Comparison of ENCODE assay signal across 8 cellular contexts in genomic region chr7:75485979-75486643, GRCh38. TPM values are rescaled to one million over a fixed set of nuclear protein-coding genes. Genes with fewer than 3 reads are reported as not detected.
DNase-seq lines count a peak whose midpoint lies in the region; ATAC-seq and TF ChIP-seq lines count a peak whose summit lies in the region.
"Not testable (repeated sequence)": the region's sequence is repeated elsewhere in the genome, so short reads cannot be mapped to it uniquely, and the experiment has no call there.

Gene POM121C, minus strand, starts transcription at chr7:75486299. Its CDS starts 44,803 bp downstream, at chr7:75441496.

- H3K27ac ChIP-seq in endodermal cell (ENCODE audit: low read depth, low read length) = peak within 1 kb of the TSS; percentile 63

- H3K27ac Mint-ChIP-seq in Caco-2 (ENCODE audit: unreplicated experiment) = peak within 1 kb of the TSS; percentile 86
- H3K27ac Mint-ChIP-seq in activated CD8-positive, alpha-beta memory T cell treated with anti-CD3 and anti-CD28 coated beads, Interleukin-2, amount 10 ng/mL, durations not matched to agents 7 days and 5 days = peak within 1 kb of the TSS; percentile 85
- peak within 1 kb of the TSS; percentile 91 for H3K27ac Mint-ChIP-seq in endodermal cell
- H3K27ac Mint-ChIP-seq in mesothelial cell of epicardium = peak within 1 kb of the TSS; percentile 86

- H3K9ac ChIP-seq in NT2/D1 (ENCODE audit: insufficient read length, low read depth) = peak within 1 kb of the TSS; percentile 64
- H3K9ac ChIP-seq in endodermal cell (ENCODE audit: extremely low read depth, low read length, poor library complexity, severe bottlenecking) = peak within 1 kb of the TSS; percentile 55

- intact Hi-C loops in Caco-2 (cut with micrococcal nuclease; ENCODE audit: unreplicated experiment) = loop anchor here (1.0 kb wide), 1 partner anchor 42 kb away; no protein-coding TSS in a partner anchor

- not testable (repeated sequence) for BruUV-seq in Caco-2 (replicated peaks; lab: Mats Ljungman, UMichigan)

- not testable (repeated sequence) for H3K36me3 ChIP-seq in Caco-2 (ENCODE audit: control insufficient read depth, insufficient read depth, low read length); NT2/D1 (ENCODE audit: insufficient read depth, insufficient read length, low read length); endodermal cell (ENCODE audit: control insufficient read depth, insufficient read depth, low read length)

- H3K4me1 Mint-ChIP-seq in Caco-2 (ENCODE audit: low read depth, unreplicated experiment); endodermal cell; mesothelial cell of epicardium: not testable (repeated sequence)
- H3K4me1 Mint-ChIP-seq in activated CD8-positive, alpha-beta memory T cell treated with anti-CD3 and anti-CD28 coated beads, Interleukin-2, amount 10 ng/mL, durations not matched to agents 7 days and 5 days = peaks cover 11% of the 10 kb centered on the region

- DNase-seq in Caco-2 = peak; percentile 92 to 94
- peak in 74 of 76 experiments; percentile 23 to 92 (median 84) for DNase-seq in HUDEP-2 (lab: John Stamatoyannopoulos, UW; ENCODE audit: unreplicated experiment in 76 of 76)
- peak; percentile 92 for DNase-seq in NT2/D1 (ENCODE audit: low read depth, low spot score)
- DNase-seq in activated CD8-positive, alpha-beta memory T cell treated with anti-CD3 and anti-CD28 coated beads, Interleukin-2, amount 10 ng/mL, durations not matched to agents 7 days and 5 days = peak; percentile 94
- peak; percentile 97 for DNase-seq in endodermal cell
- DNase-seq in mesothelial cell of epicardium (ENCODE audit: low spot score in 2 of 2, unreplicated experiment in 2 of 2) = peak; percentile 72 to 82
- peak; percentile 76 to 78 for DNase-seq in stimulated activated CD8-positive, alpha-beta memory T cell treated with anti-CD3 and anti-CD28 coated beads, Interleukin-15, amount 100 ng/mL, for 4 hours (ENCODE audit: low read depth in 2 of 2)

- CTCF ChIA-PET in Caco-2 (lab: Charles Lee); activated CD8-positive, alpha-beta memory T cell treated with anti-CD3 and anti-CD28 coated beads, Interleukin-2, amount 10 ng/mL, durations not matched to agents 7 days and 5 days (lab: Charles Lee): not testable (repeated sequence)

- ATAC-seq in GM21390 (IDR thresholded peaks at IDR 0.05; ENCODE audit: unreplicated experiment) = peak; percentile 99
- peak; percentile 100 for ATAC-seq in activated CD8-positive, alpha-beta memory T cell treated with anti-CD3 and anti-CD28 coated beads, Interleukin-2, amount 10 ng/mL, durations not matched to agents 7 days and 5 days

- not testable (repeated sequence) for H3K27me3 ChIP-seq in Caco-2 (replicated peaks; ENCODE audit: control insufficient read depth, insufficient read depth, low read length); NT2/D1 (ENCODE audit: insufficient read depth, insufficient read length); endodermal cell (ENCODE audit: control insufficient read depth, insufficient read depth, low read length, poor library complexity, severe bottlenecking)

- 1% methylated on average over 21 to 49 of the region's 49 CpGs for WGBS in endodermal cell (ENCODE audit: insufficient coverage in 1 of 2, insufficient read length in 1 of 2), 2 experiments

- H3K27me3 Mint-ChIP-seq in Caco-2 (ENCODE audit: insufficient read depth, unreplicated experiment); activated CD8-positive, alpha-beta memory T cell treated with anti-CD3 and anti-CD28 coated beads, Interleukin-2, amount 10 ng/mL, durations not matched to agents 7 days and 5 days; endodermal cell (ENCODE audit: insufficient read depth); mesothelial cell of epicardium (ENCODE audit: low read depth): not testable (repeated sequence)

- POLR2A ChIA-PET in Caco-2 (lab: Charles Lee) = interaction anchor here (0.6 kb wide), 1 partner anchor 1908 kb away, joined by 5 read pairs; the partner anchor contains the start of gene TBL2

- not testable (repeated sequence) for H3K9me3 Mint-ChIP-seq in Caco-2 (ENCODE audit: unreplicated experiment); activated CD8-positive, alpha-beta memory T cell treated with anti-CD3 and anti-CD28 coated beads, Interleukin-2, amount 10 ng/mL, durations not matched to agents 7 days and 5 days (ENCODE audit: low read depth); endodermal cell; mesothelial cell of epicardium

- peaks cover 36% of the 10 kb centered on the region for H3K36me3 Mint-ChIP-seq in Caco-2 (ENCODE audit: insufficient read depth, unreplicated experiment)
- not testable (repeated sequence) for H3K36me3 Mint-ChIP-seq in activated CD8-positive, alpha-beta memory T cell treated with anti-CD3 and anti-CD28 coated beads, Interleukin-2, amount 10 ng/mL, durations not matched to agents 7 days and 5 days; endodermal cell (ENCODE audit: low read depth); mesothelial cell of epicardium

- not testable (repeated sequence) for TF ChIP-seq CTCF in Caco-2 (IDR thresholded peaks at IDR 0.05; ENCODE audit: insufficient read depth in 1 of 2, low read depth in 1 of 2, low read length in 1 of 2, severe bottlenecking in 1 of 2, unreplicated experiment in 1 of 2); endodermal cell (conservative IDR thresholded peaks at IDR 0.05); mesothelial cell of epicardium (IDR thresholded peaks at IDR 0.05; ENCODE audit: unreplicated experiment)

- H3K9me3 ChIP-seq in Caco-2; NT2/D1 (ENCODE audit: insufficient read depth, low read length); endodermal cell (ENCODE audit: control insufficient read depth, low read length): not testable (repeated sequence)

- H3K4me3 ChIP-seq in Caco-2 (ENCODE audit: low read depth, low read length) (peak within 1 kb of the TSS; percentile 62), NT2/D1 (ENCODE audit: insufficient read length, low read depth) (peak within 1 kb of the TSS; percentile 66), endodermal cell (ENCODE audit: low read length) (peak within 1 kb of the TSS; percentile 81)

- H3K4me3 Mint-ChIP-seq in Caco-2 (ENCODE audit: unreplicated experiment) (peak within 1 kb of the TSS; percentile 97), endodermal cell (peak within 1 kb of the TSS; percentile 91), mesothelial cell of epicardium (peak within 1 kb of the TSS; percentile 94)
- peak within 1 kb of the TSS; percentile 97 for H3K4me3 Mint-ChIP-seq in activated CD8-positive, alpha-beta memory T cell treated with anti-CD3 and anti-CD28 coated beads, Interleukin-2, amount 10 ng/mL, durations not matched to agents 7 days and 5 days

- not testable (repeated sequence) for H3K4me1 ChIP-seq in Caco-2; NT2/D1 (ENCODE audit: insufficient read depth, insufficient read length); endodermal cell (ENCODE audit: control insufficient read depth, insufficient read depth, low read length)

RNA-seq across cellular contexts. Expression of gene POM121C, which starts in this region (rescaled TPM):
- 68.9 and 74.6 TPM in 2 replicates for total RNA-seq in Caco-2 (2022)
- total RNA-seq in activated CD8-positive, alpha-beta memory T cell treated with anti-CD3 and anti-CD28 coated beads, Interleukin-2, amount 10 ng/mL, durations not matched to agents 7 days and 5 days = 10 to 100 TPM; 73.3 to 73.6 TPM
- total RNA-seq in endodermal cell = 10 to 100 TPM; 61.8 to 64.2 TPM
- 45.1 TPM for polyA plus RNA-seq in endodermal cell (2013, experiment 1 of 2)
- 47.4 TPM for polyA plus RNA-seq in endodermal cell (2013, experiment 2 of 2)
- total RNA-seq in mesothelial cell of epicardium = 90.1 to 92.2 TPM (median 90.6 TPM) in 3 replicates

Comparison
In these comparisons a context has a peak if more than half of its experiments do, and no peak if none do; other contexts are left out.
1. Peak in every context shown above with its lines: DNase-seq, ATAC-seq, H3K4me3 ChIP-seq and H3K27ac ChIP-seq.